Comparison of ENCODE assay signal across 1 cellular context in the genomic region with DNA sequence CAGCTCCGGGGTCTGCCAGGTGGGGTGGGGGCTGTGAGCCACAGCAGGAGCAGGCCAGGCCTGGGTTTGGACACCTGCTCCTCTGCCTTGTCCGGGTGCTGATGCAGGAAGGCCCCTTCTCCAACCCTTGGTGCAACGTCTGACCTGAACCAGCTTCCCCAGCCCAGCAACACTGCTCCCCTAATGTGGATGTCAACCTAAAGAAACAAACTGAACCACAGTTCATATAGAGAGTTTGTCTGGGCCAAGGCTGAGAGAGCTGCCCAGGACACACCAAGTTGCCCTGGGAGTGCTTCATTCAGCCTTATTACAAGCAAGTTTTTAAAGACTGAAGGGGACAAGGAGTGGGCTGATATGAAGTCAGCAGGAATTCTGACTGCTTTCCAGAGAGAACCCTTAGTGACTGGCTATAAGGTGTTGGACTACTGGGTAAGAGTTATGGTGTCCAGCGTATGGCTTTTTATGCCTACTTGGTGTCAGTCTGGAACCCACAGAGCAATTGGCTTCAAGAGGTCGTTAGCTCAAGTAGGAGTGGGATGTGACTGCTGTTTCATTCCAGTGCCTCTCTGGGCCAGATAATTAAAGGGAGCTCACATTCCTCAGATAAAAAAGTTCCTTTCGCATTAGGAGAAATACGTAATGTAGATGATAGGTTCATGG.
TF ChIP-seq lines count a peak whose summit lies in the region.
"Not testable (repeated sequence)": the region's sequence is repeated elsewhere in the genome, so short reads cannot be mapped to it uniquely, and the experiment has no call there.

No MANE protein-coding gene starts in this region.

TF ChIP-seq in K562, 482 proteins besides CTCF, POLR2A, EP300 and RAD21 (continues in another document):
- TF ChIP-seq SP1 (CRISPR knock-in tag; IDR thresholded peaks at IDR 0.05) (peak; percentile 56; the same call in 1 of the 2 replicates), FOXK1 (CRISPR knock-in tag; IDR thresholded peaks at IDR 0.05; ENCODE audit: borderline replicate concordance) (peak; percentile 95; the same call in 1 of the 2 replicates), JUN (CRISPR knock-in tag; IDR thresholded peaks at IDR 0.05; ENCODE audit: borderline replicate concordance) (0 out of 2 replicates have a peak, but pooled peaks have one; percentile 31), ETV6 (CRISPR knock-in tag; IDR thresholded peaks at IDR 0.05; ENCODE audit: borderline replicate concordance) (0 out of 2 replicates have a peak, but pooled peaks have one; percentile 58), ZBTB43 (CRISPR knock-in tag; IDR thresholded peaks at IDR 0.05) (peak; percentile 73; the same call in 1 of the 2 replicates), ETV5 (CRISPR knock-in tag; IDR thresholded peaks at IDR 0.05; ENCODE audit: low read depth) (0 out of 2 replicates have a peak, but pooled peaks have one; percentile 43), ZSCAN29 (IDR thresholded peaks at IDR 0.05) (0 out of 2 replicates have a peak, but pooled peaks have one; percentile 25), ZNF586 (CRISPR knock-in tag; conservative IDR thresholded peaks at IDR 0.05) (peak; percentile 68; the same call in 1 of the 2 replicates), MYBL2 (CRISPR knock-in tag; IDR thresholded peaks at IDR 0.05; ENCODE audit: borderline replicate concordance) (peak; percentile 71; the same call in 1 of the 2 replicates), ZNF24 (IDR thresholded peaks at IDR 0.05) (peak; percentile 41; the same call in 1 of the 2 replicates), ZNF232 (CRISPR knock-in tag; IDR thresholded peaks at IDR 0.05) (0 out of 2 replicates have a peak, but pooled peaks have one; percentile 38), ERF (CRISPR knock-in tag; IDR thresholded peaks at IDR 0.05) (0 out of 2 replicates have a peak, but pooled peaks have one; percentile 11), ZNF583 (CRISPR knock-in tag; IDR thresholded peaks at IDR 0.05) (0 out of 2 replicates have a peak, but pooled peaks have one; percentile 10), TEAD1 (CRISPR knock-in tag; IDR thresholded peaks at IDR 0.05) (peak in 1 of 2 experiments; percentile 73; a peak in 1 of 4 replicates), FOXA3 (CRISPR knock-in tag; conservative IDR thresholded peaks at IDR 0.05 in 1 of 2, IDR thresholded peaks at IDR 0.05 in 1 of 2) (peak in 1 of 2 experiments; percentile 67; a peak in 2 of 4 replicates), E2F5 (CRISPR knock-in tag; IDR thresholded peaks at IDR 0.05) (peak; percentile 64; the same call in 1 of the 2 replicates), ZFP1 (CRISPR knock-in tag; IDR thresholded peaks at IDR 0.05) (0 out of 2 replicates have a peak, but pooled peaks have one; percentile 8), ARID4B (CRISPR knock-in tag; IDR thresholded peaks at IDR 0.05) (peak; percentile 3; the same call in 1 of the 2 replicates)
- TF ChIP-seq JUN (IDR thresholded peaks at IDR 0.05; ENCODE audit: borderline replicate concordance, low read depth, low read length); ETV6 (IDR thresholded peaks at IDR 0.05; ENCODE audit: borderline replicate concordance in 1 of 2, low read depth in 2 of 2, low read length in 1 of 2); MYBL2 (IDR thresholded peaks at IDR 0.05; ENCODE audit: low read depth): not testable (repeated sequence)
- TF ChIP-seq, protein P1, sequence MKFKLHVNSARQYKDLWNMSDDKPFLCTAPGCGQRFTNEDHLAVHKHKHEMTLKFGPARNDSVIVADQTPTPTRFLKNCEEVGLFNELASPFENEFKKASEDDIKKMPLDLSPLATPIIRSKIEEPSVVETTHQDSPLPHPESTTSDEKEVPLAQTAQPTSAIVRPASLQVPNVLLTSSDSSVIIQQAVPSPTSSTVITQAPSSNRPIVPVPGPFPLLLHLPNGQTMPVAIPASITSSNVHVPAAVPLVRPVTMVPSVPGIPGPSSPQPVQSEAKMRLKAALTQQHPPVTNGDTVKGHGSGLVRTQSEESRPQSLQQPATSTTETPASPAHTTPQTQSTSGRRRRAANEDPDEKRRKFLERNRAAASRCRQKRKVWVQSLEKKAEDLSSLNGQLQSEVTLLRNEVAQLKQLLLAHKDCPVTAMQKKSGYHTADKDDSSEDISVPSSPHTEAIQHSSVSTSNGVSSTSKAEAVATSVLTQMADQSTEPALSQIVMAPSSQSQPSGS (CRISPR knock-in tag; IDR thresholded peaks at IDR 0.05): 0 out of 2 replicates have a peak, but pooled peaks have one; percentile 51
- TF ChIP-seq, protein P2, sequence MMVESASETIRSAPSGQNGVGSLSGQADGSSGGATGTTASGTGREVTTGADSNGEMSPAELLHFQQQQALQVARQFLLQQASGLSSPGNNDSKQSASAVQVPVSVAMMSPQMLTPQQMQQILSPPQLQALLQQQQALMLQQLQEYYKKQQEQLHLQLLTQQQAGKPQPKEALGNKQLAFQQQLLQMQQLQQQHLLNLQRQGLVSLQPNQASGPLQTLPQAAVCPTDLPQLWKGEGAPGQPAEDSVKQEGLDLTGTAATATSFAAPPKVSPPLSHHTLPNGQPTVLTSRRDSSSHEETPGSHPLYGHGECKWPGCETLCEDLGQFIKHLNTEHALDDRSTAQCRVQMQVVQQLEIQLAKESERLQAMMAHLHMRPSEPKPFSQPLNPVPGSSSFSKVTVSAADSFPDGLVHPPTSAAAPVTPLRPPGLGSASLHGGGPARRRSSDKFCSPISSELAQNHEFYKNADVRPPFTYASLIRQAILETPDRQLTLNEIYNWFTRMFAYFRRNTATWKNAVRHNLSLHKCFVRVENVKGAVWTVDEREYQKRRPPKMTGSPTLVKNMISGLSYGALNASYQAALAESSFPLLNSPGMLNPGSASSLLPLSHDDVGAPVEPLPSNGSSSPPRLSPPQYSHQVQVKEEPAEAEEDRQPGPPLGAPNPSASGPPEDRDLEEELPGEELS (CRISPR knock-in tag; IDR thresholded peaks at IDR 0.05; ENCODE audit: borderline replicate concordance): peak; percentile 65; the same call in 1 of the 2 replicates
- TF ChIP-seq, protein P3, sequence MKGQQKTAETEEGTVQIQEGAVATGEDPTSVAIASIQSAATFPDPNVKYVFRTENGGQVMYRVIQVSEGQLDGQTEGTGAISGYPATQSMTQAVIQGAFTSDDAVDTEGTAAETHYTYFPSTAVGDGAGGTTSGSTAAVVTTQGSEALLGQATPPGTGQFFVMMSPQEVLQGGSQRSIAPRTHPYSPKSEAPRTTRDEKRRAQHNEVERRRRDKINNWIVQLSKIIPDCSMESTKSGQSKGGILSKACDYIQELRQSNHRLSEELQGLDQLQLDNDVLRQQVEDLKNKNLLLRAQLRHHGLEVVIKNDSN (CRISPR knock-in tag; IDR thresholded peaks at IDR 0.05): peak; percentile 4; the same call in 1 of the 2 replicates
- TF ChIP-seq, protein P4, sequence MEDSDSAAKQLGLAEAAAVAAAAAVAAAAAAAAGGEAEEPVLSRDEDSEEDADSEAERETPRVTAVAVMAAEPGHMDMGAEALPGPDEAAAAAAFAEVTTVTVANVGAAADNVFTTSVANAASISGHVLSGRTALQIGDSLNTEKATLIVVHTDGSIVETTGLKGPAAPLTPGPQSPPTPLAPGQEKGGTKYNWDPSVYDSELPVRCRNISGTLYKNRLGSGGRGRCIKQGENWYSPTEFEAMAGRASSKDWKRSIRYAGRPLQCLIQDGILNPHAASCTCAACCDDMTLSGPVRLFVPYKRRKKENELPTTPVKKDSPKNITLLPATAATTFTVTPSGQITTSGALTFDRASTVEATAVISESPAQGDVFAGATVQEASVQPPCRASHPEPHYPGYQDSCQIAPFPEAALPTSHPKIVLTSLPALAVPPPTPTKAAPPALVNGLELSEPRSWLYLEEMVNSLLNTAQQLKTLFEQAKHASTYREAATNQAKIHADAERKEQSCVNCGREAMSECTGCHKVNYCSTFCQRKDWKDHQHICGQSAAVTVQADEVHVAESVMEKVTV (CRISPR knock-in tag; IDR thresholded peaks at IDR 0.05): 0 out of 2 replicates have a peak, but pooled peaks have one; percentile 25
- TF ChIP-seq, protein P5, sequence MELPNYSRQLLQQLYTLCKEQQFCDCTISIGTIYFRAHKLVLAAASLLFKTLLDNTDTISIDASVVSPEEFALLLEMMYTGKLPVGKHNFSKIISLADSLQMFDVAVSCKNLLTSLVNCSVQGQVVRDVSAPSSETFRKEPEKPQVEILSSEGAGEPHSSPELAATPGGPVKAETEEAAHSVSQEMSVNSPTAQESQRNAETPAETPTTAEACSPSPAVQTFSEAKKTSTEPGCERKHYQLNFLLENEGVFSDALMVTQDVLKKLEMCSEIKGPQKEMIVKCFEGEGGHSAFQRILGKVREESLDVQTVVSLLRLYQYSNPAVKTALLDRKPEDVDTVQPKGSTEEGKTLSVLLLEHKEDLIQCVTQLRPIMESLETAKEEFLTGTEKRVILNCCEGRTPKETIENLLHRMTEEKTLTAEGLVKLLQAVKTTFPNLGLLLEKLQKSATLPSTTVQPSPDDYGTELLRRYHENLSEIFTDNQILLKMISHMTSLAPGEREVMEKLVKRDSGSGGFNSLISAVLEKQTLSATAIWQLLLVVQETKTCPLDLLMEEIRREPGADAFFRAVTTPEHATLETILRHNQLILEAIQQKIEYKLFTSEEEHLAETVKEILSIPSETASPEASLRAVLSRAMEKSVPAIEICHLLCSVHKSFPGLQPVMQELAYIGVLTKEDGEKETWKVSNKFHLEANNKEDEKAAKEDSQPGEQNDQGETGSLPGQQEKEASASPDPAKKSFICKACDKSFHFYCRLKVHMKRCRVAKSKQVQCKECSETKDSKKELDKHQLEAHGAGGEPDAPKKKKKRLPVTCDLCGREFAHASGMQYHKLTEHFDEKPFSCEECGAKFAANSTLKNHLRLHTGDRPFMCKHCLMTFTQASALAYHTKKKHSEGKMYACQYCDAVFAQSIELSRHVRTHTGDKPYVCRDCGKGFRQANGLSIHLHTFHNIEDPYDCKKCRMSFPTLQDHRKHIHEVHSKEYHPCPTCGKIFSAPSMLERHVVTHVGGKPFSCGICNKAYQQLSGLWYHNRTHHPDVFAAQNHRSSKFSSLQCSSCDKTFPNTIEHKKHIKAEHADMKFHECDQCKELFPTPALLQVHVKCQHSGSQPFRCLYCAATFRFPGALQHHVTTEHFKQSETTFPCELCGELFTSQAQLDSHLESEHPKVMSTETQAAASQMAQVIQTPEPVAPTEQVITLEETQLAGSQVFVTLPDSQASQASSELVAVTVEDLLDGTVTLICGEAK (IDR thresholded peaks at IDR 0.05): not testable (repeated sequence)
- TF ChIP-seq, protein P5 (CRISPR knock-in tag; IDR thresholded peaks at IDR 0.05): peak; percentile 43; the same call in 1 of the 2 replicates
